In the genomic region with DNA sequence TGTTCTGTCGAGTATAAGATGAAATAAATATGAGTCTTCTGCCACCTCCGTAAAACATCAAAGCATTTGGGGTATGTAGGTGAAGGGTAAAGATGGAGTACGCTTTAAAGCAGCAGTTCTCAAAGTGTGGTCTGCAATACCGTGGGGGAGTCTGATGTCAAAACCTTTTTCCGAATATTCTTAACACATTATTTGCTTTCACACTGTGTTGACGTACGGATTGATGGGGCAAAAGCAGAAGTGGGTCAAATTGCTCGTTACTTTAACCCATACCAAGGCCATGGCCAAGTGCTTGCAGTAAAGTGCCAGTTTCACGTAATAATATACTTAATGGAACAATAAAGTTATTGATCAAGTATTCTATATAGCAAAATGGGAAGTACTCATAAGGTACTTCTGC, we compare ENCODE assay signal across 1 cellular context.
TF ChIP-seq lines count a peak whose summit lies in the region.

No MANE protein-coding gene starts in this region.

TF ChIP-seq in GM12891, 5 proteins besides CTCF, POLR2A, EP300 and RAD21 (continued from another document):
- TF ChIP-seq SPI1 (IDR thresholded peaks at IDR 0.05; ENCODE audit: low read depth, low read length) (peak; percentile 47), PAX5 (IDR thresholded peaks at IDR 0.05; ENCODE audit: insufficient read depth, low read length, severe bottlenecking) (no peak), POU2F2 (IDR thresholded peaks at IDR 0.05; ENCODE audit: low read depth, low read length) (no peak)
